ENCODE assay signal across 1 cellular context in genomic region chr4:23369331-23369730, GRCh38.
TF ChIP-seq lines count a peak whose summit lies in the region.

No MANE protein-coding gene starts in this region.

TF ChIP-seq in IMR-90, 13 proteins besides CTCF, POLR2A, EP300 and RAD21 (continued from another document):
- TF ChIP-seq FOS (IDR thresholded peaks at IDR 0.05; ENCODE audit: low read depth, low read length) (no peak), MAFK (IDR thresholded peaks at IDR 0.05; ENCODE audit: low read depth, low read length) (no peak), USF2 (IDR thresholded peaks at IDR 0.05; ENCODE audit: low read depth, low read length) (no peak), CEBPB (IDR thresholded peaks at IDR 0.05; ENCODE audit: low read depth, low read length) (no peak), CHD1 (IDR thresholded peaks at IDR 0.05; ENCODE audit: low read depth, low read length) (no peak), MAZ (IDR thresholded peaks at IDR 0.05; ENCODE audit: borderline replicate concordance, low read depth, low read length) (no peak)
